ENCODE assay signal across 11 cellular contexts in the genomic region with DNA sequence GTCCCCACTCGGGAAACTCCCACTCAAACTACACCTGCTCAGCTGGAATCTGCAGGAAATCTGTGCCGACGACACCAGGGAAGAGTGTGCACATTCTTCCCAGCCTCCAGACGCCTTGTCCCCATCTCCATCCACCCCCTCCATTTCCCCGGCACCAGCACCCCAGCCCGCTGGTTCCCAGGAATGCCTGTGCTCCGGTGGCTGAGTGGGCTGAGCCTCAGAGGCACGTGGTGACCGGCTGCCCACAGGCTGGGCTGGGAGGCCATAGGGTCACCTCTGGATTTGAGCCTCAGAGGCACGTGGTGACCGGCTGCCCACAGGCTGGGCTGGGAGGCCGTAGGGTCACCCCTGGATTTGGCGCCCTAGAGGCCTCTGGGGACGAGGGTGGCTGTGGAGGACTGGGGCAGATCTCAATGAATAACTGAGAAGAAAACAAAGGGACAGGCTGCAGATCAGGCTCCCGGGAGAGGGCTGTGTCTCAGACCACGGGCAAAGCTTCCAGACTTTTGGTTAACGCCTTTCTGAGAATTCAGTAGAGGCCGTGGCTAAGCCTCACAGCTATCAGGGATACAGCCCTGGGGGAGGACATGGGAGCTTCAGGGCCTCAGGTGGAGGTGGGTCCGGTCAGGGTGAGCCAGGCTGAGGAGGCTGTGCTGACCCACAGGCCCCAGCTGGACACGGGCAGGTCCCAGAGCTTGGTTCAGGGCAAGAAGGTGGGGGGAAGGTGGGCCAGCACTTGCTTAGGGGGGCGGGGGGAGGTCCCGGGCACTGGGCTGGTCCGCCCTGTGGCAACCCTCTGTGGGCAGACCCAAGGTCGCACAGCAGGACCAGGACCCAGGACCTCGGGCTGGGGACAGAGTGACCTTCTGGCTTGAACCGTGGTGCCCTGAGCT. TPM values are rescaled to one million over a fixed set of nuclear protein-coding genes. Genes with fewer than 3 reads are reported as not detected.
DNase-seq lines count a peak whose midpoint lies in the region; ATAC-seq and TF ChIP-seq lines count a peak whose summit lies in the region.
"Had no signal": no experiment of that assay in that cellular context is flagged by ENCODE, and none has a peak within 500 bp of the region (broad histone marks: within the 10 kb centered on the region; RNA-seq: fewer than 3 reads in every experiment).

No MANE protein-coding gene starts in this region.

- intact Hi-C loops in uterus (cut with DNase I; ENCODE audit: low total_unique reads) = no loop called here

- no peak for TF ChIP-seq POLR2A in GM18505 (IDR thresholded peaks at IDR 0.05; ENCODE audit: borderline replicate concordance, extremely low read depth, insufficient read depth, insufficient read length)
- no peak for TF ChIP-seq POLR2A in uterus (IDR thresholded peaks at IDR 0.05)

- peaks cover 0 to 3% of the 10 kb centered on the region in 2 experiments for H3K9me3 ChIP-seq in CD4-positive, CD25-positive, alpha-beta regulatory T cell (ENCODE audit: control insufficient read depth in 2 of 2, low read length in 2 of 2)
- no peaks in the 10 kb centered on the region for H3K9me3 ChIP-seq in HEK293 (ENCODE audit: control insufficient read depth, insufficient read depth, low read depth, low read length)
- no peaks in the 10 kb centered on the region for H3K9me3 ChIP-seq in uterus
- H3K9me3 ChIP-seq: esophagus muscularis mucosa had no signal

- H3K36me3 Mint-ChIP-seq in CD4-positive, CD25-positive, alpha-beta regulatory T cell = no peaks in the 10 kb centered on the region
- peaks cover 7% of the 10 kb centered on the region for H3K36me3 Mint-ChIP-seq in central memory CD8-positive, alpha-beta T cell (ENCODE audit: insufficient read depth)
- peaks cover 19% of the 10 kb centered on the region for H3K36me3 Mint-ChIP-seq in nephron progenitor cell (ENCODE audit: low read depth)

- no peaks in the 10 kb centered on the region for H3K27me3 ChIP-seq in CD4-positive, CD25-positive, alpha-beta regulatory T cell (ENCODE audit: control insufficient read depth, insufficient read depth, low read length)
- H3K27me3 ChIP-seq in uterus = no peaks in the 10 kb centered on the region

- DNase-seq in CD4-positive, CD25-positive, alpha-beta regulatory T cell = no peak
- no peak for DNase-seq in central memory CD8-positive, alpha-beta T cell (ENCODE audit: low spot score in 2 of 2)
- DNase-seq in nephron progenitor cell (peak; percentile 13), uterus (no peak)
- DNase-seq in activated CD8-positive, alpha-beta memory T cell treated with anti-CD3 and anti-CD28 coated beads for 24 hours = no peak
- DNase-seq: SIG-M5 had no signal

- H3K27ac ChIP-seq in CD4-positive, CD25-positive, alpha-beta regulatory T cell (ENCODE audit: insufficient read depth, low read length, poor library complexity, severe bottlenecking) = no peak overlapping the region
- H3K27ac ChIP-seq in HEK293 (ENCODE audit: extremely low read depth, low read depth, low read length) (no peak overlapping the region), uterus (no peak overlapping the region)

- POLR2A ChIA-PET in HEK293 (lab: Yijun Ruan, JAX) = interaction anchor here (0.5 to 0.8 kb wide), 2 partner anchors 84 to 107 kb away, joined by 3 read pairs; no protein-coding TSS in a partner anchor

- H3K27me3 Mint-ChIP-seq in CD4-positive, CD25-positive, alpha-beta regulatory T cell = no peaks in the 10 kb centered on the region
- no peaks in the 10 kb centered on the region for H3K27me3 Mint-ChIP-seq in central memory CD8-positive, alpha-beta T cell
- peaks cover 12% of the 10 kb centered on the region for H3K27me3 Mint-ChIP-seq in nephron progenitor cell (ENCODE audit: low read depth, poor library complexity)

- ATAC-seq in CD4-positive, CD25-positive, alpha-beta regulatory T cell (ENCODE audit: low read depth in 2 of 2) = no peak
- no peak for ATAC-seq in central memory CD8-positive, alpha-beta T cell (replicated peaks; ENCODE audit: extremely low read depth, poor library complexity, severe bottlenecking)
- ATAC-seq in GM21381 (IDR thresholded peaks at IDR 0.05; ENCODE audit: unreplicated experiment) (no peak), GM18505 (IDR thresholded peaks at IDR 0.05; ENCODE audit: unreplicated experiment) (no peak)

- CTCF ChIA-PET in HEK293 (lab: Yijun Ruan, JAX) = no interaction called here

- H3K36me3 ChIP-seq in CD4-positive, CD25-positive, alpha-beta regulatory T cell (ENCODE audit: control insufficient read depth, insufficient read depth, low read length) = no peaks in the 10 kb centered on the region
- H3K36me3 ChIP-seq in HEK293 (ENCODE audit: control insufficient read depth in 2 of 2, insufficient read depth in 1 of 2, low read length in 2 of 2) (no peaks in the 10 kb centered on the region), uterus (no peaks in the 10 kb centered on the region)
- H3K36me3 ChIP-seq: esophagus muscularis mucosa had no signal

- peaks cover 3 to 24% (median 3%) of the 10 kb centered on the region in 7 donors for H3K9me3 Mint-ChIP-seq in CD4-positive, CD25-positive, alpha-beta regulatory T cell
- H3K9me3 Mint-ChIP-seq in central memory CD8-positive, alpha-beta T cell = peaks cover 22% of the 10 kb centered on the region
- H3K9me3 Mint-ChIP-seq in nephron progenitor cell = peaks cover 35% of the 10 kb centered on the region

- H3K4me1 ChIP-seq in CD4-positive, CD25-positive, alpha-beta regulatory T cell (ENCODE audit: control insufficient read depth, insufficient read depth, low read length, poor library complexity, severe bottlenecking) = peaks cover 14% of the 10 kb centered on the region
- H3K4me1 ChIP-seq in HEK293 (ENCODE audit: control insufficient read depth, insufficient read depth, low read length) (peaks cover 6% of the 10 kb centered on the region; the same call in 1 of the 2 replicates), uterus (peaks cover 0 to 7% of the 10 kb centered on the region in 2 donors)

- peaks cover 0 to 4% (median 0%) of the 10 kb centered on the region in 4 donors for H3K4me1 Mint-ChIP-seq in CD4-positive, CD25-positive, alpha-beta regulatory T cell
- H3K4me1 Mint-ChIP-seq in central memory CD8-positive, alpha-beta T cell = peaks cover 11% of the 10 kb centered on the region
- H3K4me1 Mint-ChIP-seq in nephron progenitor cell = no peaks in the 10 kb centered on the region

- no peak overlapping the region for H3K4me3 ChIP-seq in CD4-positive, CD25-positive, alpha-beta regulatory T cell (ENCODE audit: low read depth, low read length)
- H3K4me3 ChIP-seq in HEK293 (ENCODE audit: low read depth, low read length) (no peak overlapping the region), uterus (no peak overlapping the region)

- TF ChIP-seq CTCF in HEK293 (tag by site-specific recombination; IDR thresholded peaks at IDR 0.05) (no peak), nephron progenitor cell (IDR thresholded peaks at IDR 0.05) (no peak), uterus (IDR thresholded peaks at IDR 0.05) (no peak)

- peak overlapping the region in 2 of 3 donors; percentile 77 to 78 for H3K27ac Mint-ChIP-seq in CD4-positive, CD25-positive, alpha-beta regulatory T cell
- H3K27ac Mint-ChIP-seq in central memory CD8-positive, alpha-beta T cell (ENCODE audit: low read depth) = peak overlapping the region; percentile 81
- no peak overlapping the region for H3K27ac Mint-ChIP-seq in nephron progenitor cell

- H3K4me3 Mint-ChIP-seq in CD4-positive, CD25-positive, alpha-beta regulatory T cell = peak overlapping the region; percentile 73 to 80 (median 77)
- H3K4me3 Mint-ChIP-seq in central memory CD8-positive, alpha-beta T cell = peak overlapping the region; percentile 77
- H3K4me3 Mint-ChIP-seq in nephron progenitor cell = no peak overlapping the region

TF ChIP-seq in HEK293, 187 proteins besides CTCF, POLR2A, EP300 and RAD21 (continues in another document):
- no peak for TF ChIP-seq ZNF747 (tag by site-specific recombination; IDR thresholded peaks at IDR 0.05)
- TF ChIP-seq, protein P1, sequence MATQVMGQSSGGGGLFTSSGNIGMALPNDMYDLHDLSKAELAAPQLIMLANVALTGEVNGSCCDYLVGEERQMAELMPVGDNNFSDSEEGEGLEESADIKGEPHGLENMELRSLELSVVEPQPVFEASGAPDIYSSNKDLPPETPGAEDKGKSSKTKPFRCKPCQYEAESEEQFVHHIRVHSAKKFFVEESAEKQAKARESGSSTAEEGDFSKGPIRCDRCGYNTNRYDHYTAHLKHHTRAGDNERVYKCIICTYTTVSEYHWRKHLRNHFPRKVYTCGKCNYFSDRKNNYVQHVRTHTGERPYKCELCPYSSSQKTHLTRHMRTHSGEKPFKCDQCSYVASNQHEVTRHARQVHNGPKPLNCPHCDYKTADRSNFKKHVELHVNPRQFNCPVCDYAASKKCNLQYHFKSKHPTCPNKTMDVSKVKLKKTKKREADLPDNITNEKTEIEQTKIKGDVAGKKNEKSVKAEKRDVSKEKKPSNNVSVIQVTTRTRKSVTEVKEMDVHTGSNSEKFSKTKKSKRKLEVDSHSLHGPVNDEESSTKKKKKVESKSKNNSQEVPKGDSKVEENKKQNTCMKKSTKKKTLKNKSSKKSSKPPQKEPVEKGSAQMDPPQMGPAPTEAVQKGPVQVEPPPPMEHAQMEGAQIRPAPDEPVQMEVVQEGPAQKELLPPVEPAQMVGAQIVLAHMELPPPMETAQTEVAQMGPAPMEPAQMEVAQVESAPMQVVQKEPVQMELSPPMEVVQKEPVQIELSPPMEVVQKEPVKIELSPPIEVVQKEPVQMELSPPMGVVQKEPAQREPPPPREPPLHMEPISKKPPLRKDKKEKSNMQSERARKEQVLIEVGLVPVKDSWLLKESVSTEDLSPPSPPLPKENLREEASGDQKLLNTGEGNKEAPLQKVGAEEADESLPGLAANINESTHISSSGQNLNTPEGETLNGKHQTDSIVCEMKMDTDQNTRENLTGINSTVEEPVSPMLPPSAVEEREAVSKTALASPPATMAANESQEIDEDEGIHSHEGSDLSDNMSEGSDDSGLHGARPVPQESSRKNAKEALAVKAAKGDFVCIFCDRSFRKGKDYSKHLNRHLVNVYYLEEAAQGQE (tag by site-specific recombination; IDR thresholded peaks at IDR 0.05) = no peak
- TF ChIP-seq, protein P2, sequence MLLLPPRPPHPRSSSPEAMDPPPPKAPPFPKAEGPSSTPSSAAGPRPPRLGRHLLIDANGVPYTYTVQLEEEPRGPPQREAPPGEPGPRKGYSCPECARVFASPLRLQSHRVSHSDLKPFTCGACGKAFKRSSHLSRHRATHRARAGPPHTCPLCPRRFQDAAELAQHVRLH (tag by site-specific recombination; IDR thresholded peaks at IDR 0.05) = no peak

RNA-seq across cellular contexts. Expression of a gene that starts 17.3 kb away (rescaled TPM):
- not detected for total RNA-seq in CD4-positive, CD25-positive, alpha-beta regulatory T cell
- polyA plus RNA-seq in CD4-positive, CD25-positive, alpha-beta regulatory T cell = not detected
- total RNA-seq in uterus = under 1 TPM in 2 of 4 donors, not detected in 2; 0.35 to 0.51 TPM
- total RNA-seq: pulmonary artery endothelial cell had no signal

RNA-seq across cellular contexts. Expression of a gene that starts 40.5 kb away (rescaled TPM):
- total RNA-seq in CD4-positive, CD25-positive, alpha-beta regulatory T cell = 20.0 TPM
- 1 to 10 TPM; 3.0 to 6.3 (median 4.7) TPM for polyA plus RNA-seq in CD4-positive, CD25-positive, alpha-beta regulatory T cell
- 10 to 100 TPM in 3 of 4 donors, 1 to 10 TPM in 1; 4.9 to 20.0 (median 17.9) TPM for total RNA-seq in uterus

RNA-seq across cellular contexts. Expression of a gene that starts 50.0 kb away (rescaled TPM):
- total RNA-seq in CD4-positive, CD25-positive, alpha-beta regulatory T cell = 47.8 TPM
- 10 to 100 TPM; 17.4 to 54.5 (median 25.2) TPM for polyA plus RNA-seq in CD4-positive, CD25-positive, alpha-beta regulatory T cell
- total RNA-seq in uterus = 1 to 10 TPM in 1 of 4 donors, under 1 TPM in 1, not detected in 2; 0.37 to 2.6 TPM
- total RNA-seq: pulmonary artery endothelial cell had no signal

RNA-seq across cellular contexts. Expression of a gene that starts 57.6 kb away (rescaled TPM):
- total RNA-seq in CD4-positive, CD25-positive, alpha-beta regulatory T cell = 65.8 TPM
- 10 to 100 TPM; 19.0 to 50.2 (median 32.2) TPM for polyA plus RNA-seq in CD4-positive, CD25-positive, alpha-beta regulatory T cell
- total RNA-seq in uterus = 1 to 10 TPM in 2 of 4 donors, not detected in 2; 1.3 to 1.5 TPM

Comparison
In these comparisons a context has a peak if more than half of its experiments do, and no peak if none do; other contexts are left out.
1. RNA of a gene that starts 50.0 kb away (total RNA-seq): 47.8 TPM in CD4-positive, CD25-positive, alpha-beta regulatory T cell (single experiment); 0.37 to 2.6 TPM in uterus; every median in the first group is over 10 times any median in the second.